Comparison of ENCODE assay signal across 22 cellular contexts in genomic region chr18:34884456-34884855, GRCh38.
A peak's percentile ranks its signal among the peaks of the same experiment; 100 is the strongest.
DNase-seq lines count a peak whose midpoint lies in the region; ATAC-seq and TF ChIP-seq lines count a peak whose summit lies in the region.
"Had no signal": no experiment of that assay in that cellular context is flagged by ENCODE, and none has a peak within 500 bp of the region (broad histone marks: within the 10 kb centered on the region; RNA-seq: fewer than 3 reads in every experiment).

No MANE protein-coding gene starts in this region.

- 59 to 69% (median 64%) methylated on average over 6 of the region's 6 CpGs for WGBS in heart left ventricle, 4 donors
- 51 to 60% methylated on average over 6 of the region's 6 CpGs for WGBS in thyroid gland, 2 donors

- H3K27ac Mint-ChIP-seq in WTC11 (peak overlapping the region; percentile 86; the same call in 1 of the 2 replicates), nephron progenitor cell (peak overlapping the region; percentile 66), mesothelial cell of epicardium (no peak overlapping the region)
- H3K27ac Mint-ChIP-seq: CD4-positive, CD25-positive, alpha-beta regulatory T cell; CD8-positive, alpha-beta memory T cell; GM23338; HFFc6; IgD-negative memory B cell had no signal

- peak in 1 of 5 donors; percentile 35 for DNase-seq in heart left ventricle
- DNase-seq in left cardiac atrium, result no peak
- DNase-seq in WTC11 (ENCODE audit: low spot score), result no peak
- no peak for DNase-seq in nephron progenitor cell
- peak; percentile 62 to 72 for DNase-seq in thyroid gland
- no peak for DNase-seq in mesenteric fat pad (ENCODE audit: low spot score)
- DNase-seq in mesothelial cell of epicardium (ENCODE audit: low spot score in 2 of 2, unreplicated experiment in 2 of 2), result no peak
- DNase-seq: ACHN; BE2C; C1 segment of cervical spinal cord; CD4-positive, CD25-positive, alpha-beta regulatory T cell; CD8-positive, alpha-beta memory T cell; COR-L47; DMS 273 treated with DMSO at 0.1 percent for 48 hours; DMS53; GDM1; HFFc6 had no signal

- H3K4me3 ChIP-seq in heart left ventricle (no peak overlapping the region), thyroid gland (replicated peaks in 1 of 3) (no peak overlapping the region)
- H3K4me3 ChIP-seq: GM23338 had no signal

- H3K27me3 Mint-ChIP-seq in WTC11 (ENCODE audit: low read depth) (no peaks in the 10 kb centered on the region), nephron progenitor cell (ENCODE audit: low read depth, poor library complexity) (no peaks in the 10 kb centered on the region), mesothelial cell of epicardium (ENCODE audit: low read depth) (no peaks in the 10 kb centered on the region)

- TF ChIP-seq POLR2A in heart left ventricle (IDR thresholded peaks at IDR 0.05) (no peak), thyroid gland (IDR thresholded peaks at IDR 0.05) (no peak)

- peaks cover 7% of the 10 kb centered on the region for H3K4me1 Mint-ChIP-seq in WTC11
- H3K4me1 Mint-ChIP-seq in nephron progenitor cell, result peaks cover 10% of the 10 kb centered on the region
- H3K4me1 Mint-ChIP-seq in mesothelial cell of epicardium, result no peaks in the 10 kb centered on the region
- H3K4me1 Mint-ChIP-seq: CD4-positive, CD25-positive, alpha-beta regulatory T cell; CD8-positive, alpha-beta memory T cell; IgD-negative memory B cell had no signal

- H3K4me1 ChIP-seq in heart left ventricle (peaks cover 0 to 31% (median 10%) of the 10 kb centered on the region in 12 donors), thyroid gland (peaks cover 12 to 68% of the 10 kb centered on the region in 2 donors)
- H3K4me1 ChIP-seq: BE2C had no signal

- peak overlapping the region in 1 of 12 donors; percentile 18 for H3K27ac ChIP-seq in heart left ventricle
- H3K27ac ChIP-seq in thyroid gland, result peak overlapping the region in 1 of 3 donors; percentile 76

- H3K36me3 ChIP-seq in heart left ventricle (peaks cover 0 to 53% (median 16%) of the 10 kb centered on the region in 9 donors), thyroid gland (no peaks in the 10 kb centered on the region)
- H3K36me3 ChIP-seq: BE2C had no signal

- H3K9me3 Mint-ChIP-seq in WTC11, result no peaks in the 10 kb centered on the region
- H3K9me3 Mint-ChIP-seq in nephron progenitor cell, result no peaks in the 10 kb centered on the region
- H3K9me3 Mint-ChIP-seq in mesothelial cell of epicardium, result no peaks in the 10 kb centered on the region
- H3K9me3 Mint-ChIP-seq: CD4-positive, CD25-positive, alpha-beta regulatory T cell; CD8-positive, alpha-beta memory T cell; GM23338; HFFc6; IgD-negative memory B cell had no signal

- H3K27me3 ChIP-seq in heart left ventricle (no peaks in the 10 kb centered on the region), thyroid gland (no peaks in the 10 kb centered on the region)
- H3K27me3 ChIP-seq: BE2C had no signal

- TF ChIP-seq CTCF in heart left ventricle (IDR thresholded peaks at IDR 0.05) (no peak), WTC11 (IDR thresholded peaks at IDR 0.05) (no peak), nephron progenitor cell (IDR thresholded peaks at IDR 0.05) (no peak), thyroid gland (IDR thresholded peaks at IDR 0.05) (no peak), mesothelial cell of epicardium (IDR thresholded peaks at IDR 0.05; ENCODE audit: unreplicated experiment) (no peak)

- ATAC-seq in heart left ventricle, result peak in 3 of 4 donors; percentile 29 to 47 (median 36)
- ATAC-seq in left cardiac atrium, result no peak
- ATAC-seq in WTC11, result no peak
- no peak for ATAC-seq in HG03159 (IDR thresholded peaks at IDR 0.05; ENCODE audit: unreplicated experiment)
- ATAC-seq: GM23338, HCT116, HepG2 had no signal

- H3K9me3 ChIP-seq in heart left ventricle (no peaks in the 10 kb centered on the region), thyroid gland (no peaks in the 10 kb centered on the region)
- H3K9me3 ChIP-seq: BE2C had no signal

- CTCF ChIA-PET in WTC11 (lab: Charles Lee), result interaction anchor here (1.0 kb wide), 1 partner anchor 17 kb away, joined by 6 read pairs; no protein-coding TSS in a partner anchor

- no peak overlapping the region for H3K4me3 Mint-ChIP-seq in WTC11
- no peak overlapping the region for H3K4me3 Mint-ChIP-seq in nephron progenitor cell
- H3K4me3 Mint-ChIP-seq in mesothelial cell of epicardium, result no peak overlapping the region
- H3K4me3 Mint-ChIP-seq: CD4-positive, CD25-positive, alpha-beta regulatory T cell; CD8-positive, alpha-beta memory T cell; GM23338; HFFc6; IgD-negative memory B cell had no signal

- intact Hi-C loops in heart left ventricle (cut with DNase I), result loop anchor here in 6 of 10 donors (5.0 to 10.0 kb wide), 5 partner anchors 90 to 260 kb away; no protein-coding TSS in a partner anchor
- intact Hi-C loops in left cardiac atrium (cut with DNase I), result loop anchor here in 1 of 2 donors (10.0 kb wide), 1 partner anchor 90 kb away; no protein-coding TSS in a partner anchor
- intact Hi-C loops in thyroid gland (cut with DNase I), result no loop called here

- POLR2A ChIA-PET in WTC11 (lab: Charles Lee), result interaction anchor here (0.6 kb wide), 1 partner anchor 479 kb away, joined by 9 read pairs; no protein-coding TSS in a partner anchor

- no peaks in the 10 kb centered on the region for H3K36me3 Mint-ChIP-seq in WTC11
- no peaks in the 10 kb centered on the region for H3K36me3 Mint-ChIP-seq in nephron progenitor cell (ENCODE audit: low read depth)
- H3K36me3 Mint-ChIP-seq in mesothelial cell of epicardium, result no peaks in the 10 kb centered on the region
- H3K36me3 Mint-ChIP-seq: CD4-positive, CD25-positive, alpha-beta regulatory T cell; CD8-positive, alpha-beta memory T cell; IgD-negative memory B cell had no signal

TF ChIP-seq in WTC11, 78 proteins besides CTCF, POLR2A, EP300 and RAD21:
- TF ChIP-seq ZNF138 (CRISPR knock-in tag; conservative IDR thresholded peaks at IDR 0.05) (no peak), ZBTB21 (CRISPR knock-in tag; IDR thresholded peaks at IDR 0.05; ENCODE audit: borderline replicate concordance) (no peak), CBFB (CRISPR knock-in tag; IDR thresholded peaks at IDR 0.05; ENCODE audit: low read depth) (no peak), KAT7 (CRISPR knock-in tag; IDR thresholded peaks at IDR 0.05; ENCODE audit: borderline replicate concordance) (no peak), GABPB1 (CRISPR knock-in tag; IDR thresholded peaks at IDR 0.05) (no peak), JAZF1 (CRISPR knock-in tag; IDR thresholded peaks at IDR 0.05) (no peak), TEAD1 (CRISPR knock-in tag; IDR thresholded peaks at IDR 0.05) (no peak), EMX1 (CRISPR knock-in tag; IDR thresholded peaks at IDR 0.05) (no peak), NR2C2 (CRISPR knock-in tag; IDR thresholded peaks at IDR 0.05) (no peak), ZNF416 (CRISPR knock-in tag; IDR thresholded peaks at IDR 0.05) (no peak)
- TF ChIP-seq, protein P1, sequence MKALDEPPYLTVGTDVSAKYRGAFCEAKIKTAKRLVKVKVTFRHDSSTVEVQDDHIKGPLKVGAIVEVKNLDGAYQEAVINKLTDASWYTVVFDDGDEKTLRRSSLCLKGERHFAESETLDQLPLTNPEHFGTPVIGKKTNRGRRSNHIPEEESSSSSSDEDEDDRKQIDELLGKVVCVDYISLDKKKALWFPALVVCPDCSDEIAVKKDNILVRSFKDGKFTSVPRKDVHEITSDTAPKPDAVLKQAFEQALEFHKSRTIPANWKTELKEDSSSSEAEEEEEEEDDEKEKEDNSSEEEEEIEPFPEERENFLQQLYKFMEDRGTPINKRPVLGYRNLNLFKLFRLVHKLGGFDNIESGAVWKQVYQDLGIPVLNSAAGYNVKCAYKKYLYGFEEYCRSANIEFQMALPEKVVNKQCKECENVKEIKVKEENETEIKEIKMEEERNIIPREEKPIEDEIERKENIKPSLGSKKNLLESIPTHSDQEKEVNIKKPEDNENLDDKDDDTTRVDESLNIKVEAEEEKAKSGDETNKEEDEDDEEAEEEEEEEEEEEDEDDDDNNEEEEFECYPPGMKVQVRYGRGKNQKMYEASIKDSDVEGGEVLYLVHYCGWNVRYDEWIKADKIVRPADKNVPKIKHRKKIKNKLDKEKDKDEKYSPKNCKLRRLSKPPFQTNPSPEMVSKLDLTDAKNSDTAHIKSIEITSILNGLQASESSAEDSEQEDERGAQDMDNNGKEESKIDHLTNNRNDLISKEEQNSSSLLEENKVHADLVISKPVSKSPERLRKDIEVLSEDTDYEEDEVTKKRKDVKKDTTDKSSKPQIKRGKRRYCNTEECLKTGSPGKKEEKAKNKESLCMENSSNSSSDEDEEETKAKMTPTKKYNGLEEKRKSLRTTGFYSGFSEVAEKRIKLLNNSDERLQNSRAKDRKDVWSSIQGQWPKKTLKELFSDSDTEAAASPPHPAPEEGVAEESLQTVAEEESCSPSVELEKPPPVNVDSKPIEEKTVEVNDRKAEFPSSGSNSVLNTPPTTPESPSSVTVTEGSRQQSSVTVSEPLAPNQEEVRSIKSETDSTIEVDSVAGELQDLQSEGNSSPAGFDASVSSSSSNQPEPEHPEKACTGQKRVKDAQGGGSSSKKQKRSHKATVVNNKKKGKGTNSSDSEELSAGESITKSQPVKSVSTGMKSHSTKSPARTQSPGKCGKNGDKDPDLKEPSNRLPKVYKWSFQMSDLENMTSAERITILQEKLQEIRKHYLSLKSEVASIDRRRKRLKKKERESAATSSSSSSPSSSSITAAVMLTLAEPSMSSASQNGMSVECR (CRISPR knock-in tag; IDR thresholded peaks at IDR 0.05; ENCODE audit: borderline replicate concordance), result no peak
- TF ChIP-seq, protein P2, sequence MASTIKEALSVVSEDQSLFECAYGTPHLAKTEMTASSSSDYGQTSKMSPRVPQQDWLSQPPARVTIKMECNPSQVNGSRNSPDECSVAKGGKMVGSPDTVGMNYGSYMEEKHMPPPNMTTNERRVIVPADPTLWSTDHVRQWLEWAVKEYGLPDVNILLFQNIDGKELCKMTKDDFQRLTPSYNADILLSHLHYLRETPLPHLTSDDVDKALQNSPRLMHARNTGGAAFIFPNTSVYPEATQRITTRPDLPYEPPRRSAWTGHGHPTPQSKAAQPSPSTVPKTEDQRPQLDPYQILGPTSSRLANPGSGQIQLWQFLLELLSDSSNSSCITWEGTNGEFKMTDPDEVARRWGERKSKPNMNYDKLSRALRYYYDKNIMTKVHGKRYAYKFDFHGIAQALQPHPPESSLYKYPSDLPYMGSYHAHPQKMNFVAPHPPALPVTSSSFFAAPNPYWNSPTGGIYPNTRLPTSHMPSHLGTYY (CRISPR knock-in tag; IDR thresholded peaks at IDR 0.05), result no peak

Comparison
In these comparisons a context has a peak if more than half of its experiments do, and no peak if none do; other contexts are left out.
1. ATAC-seq: peak in heart left ventricle (3 of 4); none in left cardiac atrium (0 of 2), WTC11 (single experiment) and HG03159 (single experiment).
2. DNase-seq: peak in thyroid gland (2 of 2); none in left cardiac atrium (single experiment), WTC11 (single experiment), nephron progenitor cell (single experiment), mesenteric fat pad (single experiment) and mesothelial cell of epicardium (0 of 2).